9 cellular contexts compared by ENCODE assay signal in the genomic region with DNA sequence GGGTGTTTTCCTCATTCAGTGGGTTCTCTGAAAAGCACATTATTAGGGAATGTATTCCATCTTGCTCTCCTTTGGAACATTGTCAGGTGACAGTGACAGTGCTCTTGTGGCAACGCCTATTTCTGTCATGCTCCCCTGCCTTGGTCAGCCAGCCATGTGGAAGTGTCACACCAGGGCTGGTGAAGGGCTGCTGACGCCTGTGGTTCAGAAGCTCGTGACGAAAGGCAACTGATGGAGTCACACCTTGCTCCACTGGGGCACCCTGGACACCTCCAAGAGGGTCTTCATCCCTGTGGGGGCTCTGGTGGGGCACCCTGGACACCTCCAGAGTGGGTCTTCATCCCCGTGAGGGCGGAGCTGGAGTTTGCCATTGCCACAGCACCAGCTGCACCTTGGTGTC.
DNase-seq lines count a peak whose midpoint lies in the region; ATAC-seq and TF ChIP-seq lines count a peak whose summit lies in the region.
"Had no signal": no experiment of that assay in that cellular context is flagged by ENCODE, and none has a peak within 500 bp of the region (broad histone marks: within the 10 kb centered on the region; RNA-seq: fewer than 3 reads in every experiment).

No MANE protein-coding gene starts in this region.

- H3K9me3 ChIP-seq in BLaER1 treated with 17β-estradiol and CSF1 and Interleukin-3, amounts not matched to agents 10 nM and 100 nM (replicated peaks in 1 of 11): peaks cover 0 to 5% (median 0%) of the 10 kb centered on the region in 11 experiments; a peak in 4 of 22 replicates
- no peaks in the 10 kb centered on the region for H3K9me3 ChIP-seq in esophagus squamous epithelium
- H3K9me3 ChIP-seq in H9 (ENCODE audit: control insufficient read depth, low read depth, low read length): no peaks in the 10 kb centered on the region

- ATAC-seq in GM19324 (IDR thresholded peaks at IDR 0.05; ENCODE audit: low FRiP score, unreplicated experiment): peak; percentile 36
- ATAC-seq in HG03135 (IDR thresholded peaks at IDR 0.05; ENCODE audit: unreplicated experiment): peak; percentile 54

- H4K20me1 ChIP-seq in BLaER1 treated with 17β-estradiol and CSF1 and Interleukin-3, amounts not matched to agents 10 nM and 100 nM: peaks cover 0 to 16% (median 4%) of the 10 kb centered on the region in 11 experiments; a peak in 7 of 22 replicates
- H4K20me1 ChIP-seq in H9 (ENCODE audit: control insufficient read depth, insufficient read depth, insufficient read length): no peaks in the 10 kb centered on the region

- H2BK5ac ChIP-seq in mesendoderm (ENCODE audit: low read length): no peak overlapping the region
- H2BK5ac ChIP-seq in H9 (ENCODE audit: insufficient read length, low read length): no peak overlapping the region

- H3K79me2 ChIP-seq in mesendoderm (ENCODE audit: control insufficient read depth, insufficient read depth, low read length): no peaks in the 10 kb centered on the region
- no peaks in the 10 kb centered on the region for H3K79me2 ChIP-seq in H9 (ENCODE audit: insufficient read depth, low read length)

- H3K36me3 Mint-ChIP-seq in H9 (ENCODE audit: insufficient read depth in 1 of 3, low read depth in 3 of 3): peaks cover 13 to 22% (median 22%) of the 10 kb centered on the region in 3 experiments

- no peak overlapping the region for H2BK15ac ChIP-seq in mesendoderm (replicated peaks; ENCODE audit: low read depth)
- no peak overlapping the region for H2BK15ac ChIP-seq in H9 (ENCODE audit: low read depth, low read length)

- no peaks in the 10 kb centered on the region; the same call in 1 of the 2 replicates for H3K27me3 Mint-ChIP-seq in H9 (ENCODE audit: low read depth)

- no peak overlapping the region for H3T11ph ChIP-seq in H9 (ENCODE audit: low read length)

- no peaks in the 10 kb centered on the region for H3K9me3 Mint-ChIP-seq in H9

- H4K5ac ChIP-seq in mesendoderm (ENCODE audit: low read length) (no peak overlapping the region), H9 (ENCODE audit: insufficient read length, low read depth, low read length) (no peak overlapping the region)

- peaks cover 20 to 25% of the 10 kb centered on the region in 2 experiments for H3K4me1 Mint-ChIP-seq in H9

- peaks cover 37 to 79% (median 64%) of the 10 kb centered on the region in 11 experiments for H3K36me3 ChIP-seq in BLaER1 treated with 17β-estradiol and CSF1 and Interleukin-3, amounts not matched to agents 10 nM and 100 nM
- H3K36me3 ChIP-seq in esophagus squamous epithelium: peaks cover 0 to 84% (median 0%) of the 10 kb centered on the region in 3 donors
- H3K36me3 ChIP-seq in mesendoderm (ENCODE audit: control insufficient read depth, insufficient read depth, low read length): peaks cover 2% of the 10 kb centered on the region

- no peak overlapping the region; a peak in 1 of 7 replicates for H3K27ac Mint-ChIP-seq in H9

- H3K4ac ChIP-seq in mesendoderm (ENCODE audit: low read depth, low read length): no peak overlapping the region
- no peak overlapping the region for H3K4ac ChIP-seq in H9 (ENCODE audit: low read depth, low read length)

- H3K9ac ChIP-seq in BLaER1 treated with 17β-estradiol and CSF1 and Interleukin-3, amounts not matched to agents 10 nM and 100 nM: peak overlapping the region in 8 of 11 experiments; percentile 2 to 68 (median 22); a peak in 7 of 22 replicates
- H3K9ac ChIP-seq in mesendoderm (ENCODE audit: low read length) (no peak overlapping the region), H9 (ENCODE audit: extremely low read depth, insufficient read length, low read length) (no peak overlapping the region)

- H3K27me3 ChIP-seq in BLaER1 treated with 17β-estradiol and CSF1 and Interleukin-3, amounts not matched to agents 10 nM and 100 nM: no peaks in the 10 kb centered on the region
- H3K27me3 ChIP-seq in esophagus squamous epithelium (no peaks in the 10 kb centered on the region), mesendoderm (ENCODE audit: insufficient read depth, low read length, poor library complexity) (no peaks in the 10 kb centered on the region), H9 (ENCODE audit: insufficient read depth, low read length) (no peaks in the 10 kb centered on the region)

- peak overlapping the region; percentile 4 to 77 (median 66); a peak in 19 of 22 replicates for H3K27ac ChIP-seq in BLaER1 treated with 17β-estradiol and CSF1 and Interleukin-3, amounts not matched to agents 10 nM and 100 nM
- H3K27ac ChIP-seq in esophagus squamous epithelium: peak overlapping the region in 1 of 4 donors; percentile 47
- no peak overlapping the region for H3K27ac ChIP-seq in mesendoderm (ENCODE audit: low read depth, low read length)
- H3K27ac ChIP-seq in H9 (ENCODE audit: insufficient read length, low read depth, low read length): no peak overlapping the region
- H3K27ac ChIP-seq: C4-2B had no signal

- no peak overlapping the region for H3K14ac ChIP-seq in H9 (ENCODE audit: insufficient read depth, low read length)

- no peak overlapping the region for H2BK20ac ChIP-seq in H9 (ENCODE audit: low read depth, low read length, poor library complexity, severe bottlenecking)

- peaks cover 1% of the 10 kb centered on the region for H3K79me1 ChIP-seq in mesendoderm (ENCODE audit: low read length)
- H3K79me1 ChIP-seq in H9 (ENCODE audit: insufficient read depth, low read depth, low read length, poor library complexity, severe bottlenecking): no peaks in the 10 kb centered on the region

- no peak overlapping the region for H3K18ac ChIP-seq in mesendoderm (ENCODE audit: low read length)
- H3K18ac ChIP-seq in H9 (ENCODE audit: insufficient read length, low read depth, low read length): no peak overlapping the region

- H2BK120ac ChIP-seq in mesendoderm (ENCODE audit: low read depth, low read length): no peak overlapping the region
- no peak overlapping the region for H2BK120ac ChIP-seq in H9 (ENCODE audit: low read depth, low read length, poor library complexity, severe bottlenecking)

- WGBS in esophagus squamous epithelium, 2 donors: 85 to 100% methylated on average over 1 to 5 of the region's 6 CpGs
- no CpG with 5 or more reads among the region's 6 CpGs for WGBS in mesendoderm (ENCODE audit: extremely low coverage, insufficient coverage, low lambda C conversion rate)
- WGBS in H9 (ENCODE audit: extremely low coverage, insufficient read length, low lambda C conversion rate): no CpG with 5 or more reads among the region's 6 CpGs

- no peak for TF ChIP-seq POLR2A in esophagus squamous epithelium (IDR thresholded peaks at IDR 0.05)

- H2BK12ac ChIP-seq in H9 (ENCODE audit: insufficient read length, low read depth, low read length): no peak overlapping the region

- DNase-seq in esophagus squamous epithelium (lab: John Stamatoyannopoulos, UW) (peak; percentile 34), mesendoderm (no peak), H9 (no peak), GM03348 (ENCODE audit: low spot score) (no peak), T-helper 9 cell (no peak)

- H3K56ac ChIP-seq in mesendoderm (ENCODE audit: low read length) (no peak overlapping the region), H9 (ENCODE audit: insufficient read length, low read depth, low read length) (no peak overlapping the region)

- no peaks in the 10 kb centered on the region for H3K23me2 ChIP-seq in H9 (ENCODE audit: insufficient read length, low read depth, low read length, poor library complexity, severe bottlenecking)

- H4K8ac ChIP-seq in mesendoderm (ENCODE audit: low read depth, low read length) (no peak overlapping the region), H9 (replicated peaks; ENCODE audit: insufficient read length, low read depth, low read length) (no peak overlapping the region)

- H3K23ac ChIP-seq in mesendoderm (ENCODE audit: low read length) (no peak overlapping the region), H9 (ENCODE audit: insufficient read length, low read depth, low read length) (no peak overlapping the region)

- H2AFZ ChIP-seq in H9 (ENCODE audit: low read length): no peak overlapping the region

- intact Hi-C loops in esophagus squamous epithelium (cut with DNase I): no loop called here

- no peak for TF ChIP-seq CTCF in esophagus squamous epithelium (IDR thresholded peaks at IDR 0.05)
- TF ChIP-seq CTCF in H9 (conservative IDR thresholded peaks at IDR 0.05): no peak

- H3K4me3 Mint-ChIP-seq in H9: no peak overlapping the region

- no peak overlapping the region for H4K91ac ChIP-seq in H9 (ENCODE audit: insufficient read length, low read depth, low read length)

- peak overlapping the region in 1 of 10 experiments; percentile 17; a peak in 1 of 20 replicates for H3K4me3 ChIP-seq in BLaER1 treated with 17β-estradiol and CSF1 and Interleukin-3, amounts not matched to agents 10 nM and 100 nM
- no peak overlapping the region for H3K4me3 ChIP-seq in esophagus squamous epithelium
- no peak overlapping the region for H3K4me3 ChIP-seq in mesendoderm (ENCODE audit: low read length)

- no peak overlapping the region for H2AK5ac ChIP-seq in mesendoderm (ENCODE audit: low read length)
- H2AK5ac ChIP-seq in H9 (ENCODE audit: insufficient read length, low read length): no peak overlapping the region

- peak overlapping the region; percentile 71 to 93 (median 82) for H3K4me2 ChIP-seq in BLaER1 treated with 17β-estradiol and CSF1 and Interleukin-3, amounts not matched to agents 10 nM and 100 nM
- H3K4me2 ChIP-seq in mesendoderm (ENCODE audit: low read length) (no peak overlapping the region), H9 (ENCODE audit: insufficient read depth, insufficient read length, low read length) (no peak overlapping the region)

- peaks cover 49 to 75% (median 60%) of the 10 kb centered on the region in 10 experiments for H3K4me1 ChIP-seq in BLaER1 treated with 17β-estradiol and CSF1 and Interleukin-3, amounts not matched to agents 10 nM and 100 nM
- peaks cover 0 to 4% (median 0%) of the 10 kb centered on the region in 3 donors for H3K4me1 ChIP-seq in esophagus squamous epithelium
- no peaks in the 10 kb centered on the region for H3K4me1 ChIP-seq in mesendoderm (ENCODE audit: control insufficient read depth, low read depth, low read length)
- H3K4me1 ChIP-seq in H9 (ENCODE audit: insufficient read depth, low read length): peaks cover 18% of the 10 kb centered on the region

Comparison
In these comparisons a context has a peak if more than half of its experiments do, and no peak if none do; other contexts are left out.
1. H3K27ac ChIP-seq: peak in BLaER1 treated with 17β-estradiol and CSF1 and Interleukin-3, amounts not matched to agents 10 nM and 100 nM (11 of 11); none in mesendoderm (single experiment) and H9 (single experiment).
2. H3K4me2 ChIP-seq: peak in BLaER1 treated with 17β-estradiol and CSF1 and Interleukin-3, amounts not matched to agents 10 nM and 100 nM (11 of 11); none in mesendoderm (single experiment) and H9 (single experiment).
3. H3K9ac ChIP-seq: peak in BLaER1 treated with 17β-estradiol and CSF1 and Interleukin-3, amounts not matched to agents 10 nM and 100 nM (8 of 11); none in mesendoderm (single experiment) and H9 (single experiment).